ENCODE assay signal across 14 cellular contexts in the genomic region with DNA sequence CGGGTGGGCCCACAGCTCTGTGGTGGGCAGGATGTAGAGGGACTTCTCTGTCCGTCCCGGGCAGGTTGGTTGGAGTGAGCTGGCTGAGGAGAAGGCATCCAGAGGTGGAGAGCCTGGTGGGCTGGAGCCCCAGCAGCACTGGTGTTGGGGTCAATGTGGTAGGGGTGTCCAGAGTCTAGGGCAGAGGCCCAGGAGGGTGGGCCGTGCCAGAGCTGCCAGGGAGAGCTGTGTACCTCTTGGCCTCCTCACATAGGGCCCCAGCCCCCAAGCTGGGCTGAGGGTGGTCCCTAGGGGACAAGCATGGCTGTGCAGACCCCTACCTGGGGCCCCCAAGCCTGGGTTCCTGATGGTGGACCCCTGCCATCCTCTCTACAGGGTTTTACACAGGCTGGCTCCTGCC. TPM values are rescaled to one million over a fixed set of nuclear protein-coding genes. Genes with fewer than 3 reads are reported as not detected.
DNase-seq lines count a peak whose midpoint lies in the region; ATAC-seq and TF ChIP-seq lines count a peak whose summit lies in the region.
"Had no signal": no experiment of that assay in that cellular context is flagged by ENCODE, and none has a peak within 500 bp of the region (broad histone marks: within the 10 kb centered on the region; RNA-seq: fewer than 3 reads in every experiment).

No MANE protein-coding gene starts in this region.

- TF ChIP-seq CTCF in CD14-positive monocyte (IDR thresholded peaks at IDR 0.05) = no peak
- no peak for TF ChIP-seq CTCF in glutamatergic neuron (IDR thresholded peaks at IDR 0.05; ENCODE audit: partially characterized antibody, unreplicated experiment)

- no peaks in the 10 kb centered on the region for H3K36me3 Mint-ChIP-seq in activated CD4-positive, alpha-beta T cell treated with anti-CD3 and anti-CD28 coated beads for 36 hours (ENCODE audit: low read depth)
- H3K36me3 Mint-ChIP-seq in CD14-positive monocyte = no peaks in the 10 kb centered on the region
- H3K36me3 Mint-ChIP-seq in activated CD8-positive, alpha-beta T cell treated with anti-CD3 and anti-CD28 coated beads, Interleukin-2, amount 10 ng/mL, durations not matched to agents 7 days and 5 days (ENCODE audit: low read depth) = no peaks in the 10 kb centered on the region
- peaks cover 4% of the 10 kb centered on the region for H3K36me3 Mint-ChIP-seq in glutamatergic neuron (ENCODE audit: unreplicated experiment)

- no peak overlapping the region for H3K4me3 Mint-ChIP-seq in activated CD4-positive, alpha-beta T cell treated with anti-CD3 and anti-CD28 coated beads for 36 hours
- H3K4me3 Mint-ChIP-seq in CD14-positive monocyte (no peak overlapping the region), glutamatergic neuron (ENCODE audit: unreplicated experiment) (no peak overlapping the region)
- no peak overlapping the region for H3K4me3 Mint-ChIP-seq in activated CD8-positive, alpha-beta T cell treated with anti-CD3 and anti-CD28 coated beads, Interleukin-2, amount 10 ng/mL, durations not matched to agents 7 days and 5 days
- H3K4me3 Mint-ChIP-seq: CD4-positive, alpha-beta T cell; H9 had no signal

- H3K4me1 Mint-ChIP-seq in activated CD4-positive, alpha-beta T cell treated with anti-CD3 and anti-CD28 coated beads for 36 hours = no peaks in the 10 kb centered on the region
- H3K4me1 Mint-ChIP-seq in CD14-positive monocyte (peaks cover 9% of the 10 kb centered on the region), glutamatergic neuron (ENCODE audit: low read depth, unreplicated experiment) (no peaks in the 10 kb centered on the region)
- peaks cover 6% of the 10 kb centered on the region for H3K4me1 Mint-ChIP-seq in activated CD8-positive, alpha-beta T cell treated with anti-CD3 and anti-CD28 coated beads, Interleukin-2, amount 10 ng/mL, durations not matched to agents 7 days and 5 days (ENCODE audit: low read depth)

- no peak for DNase-seq in activated CD4-positive, alpha-beta T cell treated with anti-CD3 and anti-CD28 coated beads for 36 hours
- DNase-seq in activated CD4-positive, alpha-beta T cell treated with anti-CD3 and anti-CD28 coated beads for 4 hours = no peak
- no peak for DNase-seq in CD14-positive monocyte (ENCODE audit: low spot score)
- no peak for DNase-seq in activated CD8-positive, alpha-beta T cell treated with anti-CD3 and anti-CD28 coated beads, Interleukin-2, amount 10 ng/mL, durations not matched to agents 7 days and 5 days
- peak; percentile 15 for DNase-seq in glutamatergic neuron
- DNase-seq in GOT3 (lab: John Stamatoyannopoulos, UW) = no peak
- no peak for DNase-seq in GM19240 (ENCODE audit: insufficient read length, low spot score)
- no peak for DNase-seq in NCI-H82 (lab: John Stamatoyannopoulos, UW)
- DNase-seq: 8988T; AML-193; Calu3; CD4-positive, alpha-beta T cell; DMS 273 treated with DMSO at 0.1 percent for 48 hours; H9 had no signal

- H3K9me3 Mint-ChIP-seq in activated CD4-positive, alpha-beta T cell treated with anti-CD3 and anti-CD28 coated beads for 36 hours (ENCODE audit: low read depth) = no peaks in the 10 kb centered on the region
- H3K9me3 Mint-ChIP-seq in CD14-positive monocyte (no peaks in the 10 kb centered on the region), glutamatergic neuron (ENCODE audit: unreplicated experiment) (peaks cover 2% of the 10 kb centered on the region)
- no peaks in the 10 kb centered on the region for H3K9me3 Mint-ChIP-seq in activated CD8-positive, alpha-beta T cell treated with anti-CD3 and anti-CD28 coated beads, Interleukin-2, amount 10 ng/mL, durations not matched to agents 7 days and 5 days (ENCODE audit: insufficient read depth)
- H3K9me3 Mint-ChIP-seq: CD4-positive, alpha-beta T cell; H9 had no signal

- CTCF ChIA-PET in activated CD4-positive, alpha-beta T cell treated with anti-CD3 and anti-CD28 coated beads for 36 hours (lab: Charles Lee) = interaction anchor here (1.0 kb wide), 1 partner anchor 24 kb away, joined by 3 read pairs; no protein-coding TSS in a partner anchor
- CTCF ChIA-PET in activated CD8-positive, alpha-beta T cell treated with anti-CD3 and anti-CD28 coated beads, Interleukin-2, amount 10 ng/mL, durations not matched to agents 7 days and 5 days (lab: Charles Lee) = no interaction called here

- no peak overlapping the region for H3K27ac Mint-ChIP-seq in activated CD4-positive, alpha-beta T cell treated with anti-CD3 and anti-CD28 coated beads for 36 hours
- H3K27ac Mint-ChIP-seq in CD14-positive monocyte (peak overlapping the region in 4 of 7 donors; percentile 11 to 85 (median 34)), glutamatergic neuron (ENCODE audit: unreplicated experiment) (no peak overlapping the region)
- H3K27ac Mint-ChIP-seq in activated CD8-positive, alpha-beta T cell treated with anti-CD3 and anti-CD28 coated beads, Interleukin-2, amount 10 ng/mL, durations not matched to agents 7 days and 5 days = no peak overlapping the region
- H3K27ac Mint-ChIP-seq: CD4-positive, alpha-beta T cell had no signal

- POLR2A ChIA-PET in activated CD4-positive, alpha-beta T cell treated with anti-CD3 and anti-CD28 coated beads for 36 hours (lab: Charles Lee) = no interaction called here
- POLR2A ChIA-PET in activated CD8-positive, alpha-beta T cell treated with anti-CD3 and anti-CD28 coated beads, Interleukin-2, amount 10 ng/mL, durations not matched to agents 7 days and 5 days (lab: Charles Lee) = no interaction called here

- H3K27me3 Mint-ChIP-seq in activated CD4-positive, alpha-beta T cell treated with anti-CD3 and anti-CD28 coated beads for 36 hours = no peaks in the 10 kb centered on the region
- H3K27me3 Mint-ChIP-seq in CD14-positive monocyte (ENCODE audit: low read depth in 3 of 3) (peaks cover 1 to 3% (median 2%) of the 10 kb centered on the region in 3 donors), glutamatergic neuron (ENCODE audit: unreplicated experiment) (peaks cover 3% of the 10 kb centered on the region)
- no peaks in the 10 kb centered on the region for H3K27me3 Mint-ChIP-seq in activated CD8-positive, alpha-beta T cell treated with anti-CD3 and anti-CD28 coated beads, Interleukin-2, amount 10 ng/mL, durations not matched to agents 7 days and 5 days (ENCODE audit: low read depth)
- H3K27me3 Mint-ChIP-seq: CD4-positive, alpha-beta T cell had no signal

- intact Hi-C loops in activated CD4-positive, alpha-beta T cell treated with anti-CD3 and anti-CD28 coated beads for 36 hours (cut with DNase I, micrococcal nuclease) = no loop called here
- intact Hi-C loops in CD14-positive monocyte (cut with micrococcal nuclease) = no loop called here

- ATAC-seq in activated CD4-positive, alpha-beta T cell treated with anti-CD3 and anti-CD28 coated beads for 36 hours = peak; percentile 16
- ATAC-seq in activated CD8-positive, alpha-beta T cell treated with anti-CD3 and anti-CD28 coated beads, Interleukin-2, amount 10 ng/mL, durations not matched to agents 7 days and 5 days = peak; percentile 23

RNA-seq across cellular contexts. Expression of gene ANO7, which starts 16.0 kb away (rescaled TPM):
- total RNA-seq in activated CD4-positive, alpha-beta T cell treated with anti-CD3 and anti-CD28 coated beads for 36 hours = 1 to 10 TPM; 2.1 to 2.4 TPM
- polyA plus RNA-seq in CD14-positive monocyte = not detected
- under 1 TPM; 0.29 to 0.31 TPM for total RNA-seq in activated CD8-positive, alpha-beta T cell treated with anti-CD3 and anti-CD28 coated beads, Interleukin-2, amount 10 ng/mL, durations not matched to agents 7 days and 5 days
- 2.6 TPM for total RNA-seq in glutamatergic neuron (ENCODE audit: unreplicated experiment)

RNA-seq across cellular contexts. Expression of gene PPP1R7, which starts 54.2 kb away (rescaled TPM):
- total RNA-seq in activated CD4-positive, alpha-beta T cell treated with anti-CD3 and anti-CD28 coated beads for 36 hours = 100 to 1,000 TPM; 104 to 129 TPM
- 100 to 1,000 TPM in 1 of 2 donors, 10 to 100 TPM in 1; 84.4 to 102 TPM for polyA plus RNA-seq in CD14-positive monocyte
- total RNA-seq in activated CD8-positive, alpha-beta T cell treated with anti-CD3 and anti-CD28 coated beads, Interleukin-2, amount 10 ng/mL, durations not matched to agents 7 days and 5 days = 10 to 100 TPM; 90.8 to 97.2 TPM
- 53.9 TPM for total RNA-seq in glutamatergic neuron (ENCODE audit: unreplicated experiment)

RNA-seq across cellular contexts. Expression of gene PASK, which starts 55.2 kb away (rescaled TPM):
- total RNA-seq in activated CD4-positive, alpha-beta T cell treated with anti-CD3 and anti-CD28 coated beads for 36 hours = 10 to 100 TPM; 62.9 to 88.1 TPM
- polyA plus RNA-seq in CD14-positive monocyte = under 1 TPM; 0.56 to 0.70 TPM
- total RNA-seq in activated CD8-positive, alpha-beta T cell treated with anti-CD3 and anti-CD28 coated beads, Interleukin-2, amount 10 ng/mL, durations not matched to agents 7 days and 5 days = 10 to 100 TPM; 46.7 to 52.4 TPM
- 24.4 TPM for total RNA-seq in glutamatergic neuron (ENCODE audit: unreplicated experiment)

Comparison
In these comparisons a context has a peak if more than half of its experiments do, and no peak if none do; other contexts are left out.
1. H3K27ac Mint-ChIP-seq: peak in CD14-positive monocyte (4 of 7); none in activated CD4-positive, alpha-beta T cell treated with anti-CD3 and anti-CD28 coated beads for 36 hours (single experiment), activated CD8-positive, alpha-beta T cell treated with anti-CD3 and anti-CD28 coated beads, Interleukin-2, amount 10 ng/mL, durations not matched to agents 7 days and 5 days (single experiment) and glutamatergic neuron (single experiment).